In the genomic region with DNA sequence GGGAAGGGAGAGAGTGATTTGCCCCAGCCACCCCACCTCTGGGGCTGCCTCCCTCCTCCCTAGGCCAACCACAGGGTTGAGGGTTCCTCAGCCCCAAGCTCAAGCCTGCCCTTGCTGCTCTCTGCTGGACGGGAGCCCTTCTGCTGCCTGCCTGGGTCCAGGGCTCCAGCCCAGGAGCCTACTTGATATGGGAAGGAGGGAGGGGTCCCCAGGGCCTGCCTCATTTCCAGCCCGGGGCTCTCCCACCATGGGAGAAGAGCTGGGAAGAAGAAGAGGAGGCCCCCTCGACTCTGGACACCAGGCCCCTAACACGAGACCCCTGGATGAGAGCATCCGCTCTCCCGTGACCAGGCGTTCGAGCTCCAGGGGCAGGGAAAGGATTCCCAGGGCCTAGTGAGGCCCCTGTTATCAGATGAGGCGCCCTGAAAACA, we compare ENCODE assay signal across 9 cellular contexts. TPM values are rescaled to one million over a fixed set of nuclear protein-coding genes. Genes with fewer than 3 reads are reported as not detected.
A peak's percentile ranks its signal among the peaks of the same experiment; 100 is the strongest.
DNase-seq lines count a peak whose midpoint lies in the region; ATAC-seq, FAIRE-seq and TF ChIP-seq lines count a peak whose summit lies in the region.
"Had no signal": no experiment of that assay in that cellular context is flagged by ENCODE, and none has a peak within 500 bp of the region (broad histone marks: within the 10 kb centered on the region; RNA-seq: fewer than 3 reads in every experiment).

No MANE protein-coding gene starts in this region.

- POLR2A ChIA-PET in HepG2 (lab: Yijun Ruan, JAX): interaction anchor here (0.6 to 3.8 kb wide), 17 partner anchors 7 to 220 kb away, joined by 3 to 20 read pairs (median 8); a partner anchor contains a TSS

- peak overlapping the region; percentile 50 to 91 (median 69) for H3K4me3 ChIP-seq in breast epithelium
- H3K4me3 ChIP-seq in HepG2 (replicated peaks in 1 of 3; ENCODE audit: insufficient read depth in 1 of 3, low read depth in 2 of 3, low read length in 3 of 3): peak overlapping the region; percentile 57 to 76 (median 68); a peak in 5 of 6 replicates
- H3K4me3 ChIP-seq in suprapubic skin: peak overlapping the region; percentile 75

- peak overlapping the region; percentile 67 for H3K27ac Mint-ChIP-seq in T-helper 2 cell treated with Interferon-gamma antibody and Interleukin-4, amounts not matched to agents 5 μg/mL and 100 μg/mL, for 36 hours

- no peak for TF ChIP-seq RAD21 in HepG2 (CRISPR knock-in tag; IDR thresholded peaks at IDR 0.05)

- H3K4me2 ChIP-seq in HepG2 (ENCODE audit: low read depth, low read length): peak overlapping the region; percentile 90

- no peak for DNase-seq in T-helper 2 cell treated with Interferon-gamma antibody and Interleukin-4, amounts not matched to agents 5 μg/mL and 100 μg/mL, for 36 hours (ENCODE audit: low spot score)
- DNase-seq in T-helper 2 cell: no peak
- peak in 1 of 2 donors; percentile 43 for DNase-seq in breast epithelium (ENCODE audit: low spot score in 2 of 2)
- DNase-seq in HepG2 (ENCODE audit: low spot score): no peak
- DNase-seq in suprapubic skin (ENCODE audit: low spot score in 2 of 2): no peak
- DNase-seq in OCI-M2 (lab: John Stamatoyannopoulos, UW; ENCODE audit: unreplicated experiment): no peak

- BruUV-seq in HepG2 (replicated peaks; lab: Mats Ljungman, UMichigan): TSS peak; percentile 75

- 26% methylated on average over 9 of the region's 9 CpGs for WGBS in HepG2 (ENCODE audit: low lambda C conversion rate)
- 57% methylated on average over 8 of the region's 9 CpGs for WGBS in suprapubic skin

- H3K4me1 Mint-ChIP-seq in T-helper 2 cell treated with Interferon-gamma antibody and Interleukin-4, amounts not matched to agents 5 μg/mL and 100 μg/mL, for 36 hours (ENCODE audit: low read depth): peaks cover 39% of the 10 kb centered on the region

- H3K27ac ChIP-seq in breast epithelium: peak overlapping the region; percentile 93 to 98
- peak overlapping the region; percentile 5 for H3K27ac ChIP-seq in HepG2 (ENCODE audit: extremely low read length, insufficient read depth, low read length)
- peak overlapping the region; percentile 87 for H3K27ac ChIP-seq in suprapubic skin

- H2AFZ ChIP-seq in HepG2 (ENCODE audit: low read length): no peak overlapping the region

- no peak for TF ChIP-seq POLR2A in breast epithelium (IDR thresholded peaks at IDR 0.05)
- TF ChIP-seq POLR2A in HepG2 (IDR thresholded peaks at IDR 0.05; ENCODE audit: insufficient read depth in 1 of 2, low read depth in 2 of 2, low read length in 2 of 2): no peak
- no peak for TF ChIP-seq POLR2A in suprapubic skin (IDR thresholded peaks at IDR 0.05)

- no peaks in the 10 kb centered on the region for H3K79me2 ChIP-seq in HepG2 (ENCODE audit: insufficient read depth, low read length)

- peak overlapping the region; percentile 75 for H3K9ac ChIP-seq in HepG2 (ENCODE audit: insufficient read depth, low read depth, low read length)

- in situ Hi-C loops in HepG2 (cut with HindIII; ENCODE audit: extremely low pct_ligation_motif_present, low pct_unique_long_range_greater_than_20kb): no loop called here

- H3K27me3 ChIP-seq in breast epithelium: no peaks in the 10 kb centered on the region
- H3K27me3 ChIP-seq in HepG2 (ENCODE audit: control insufficient read depth in 1 of 2, insufficient read depth in 2 of 2, low read length in 2 of 2): peaks cover 0 to 14% of the 10 kb centered on the region in 2 experiments; a peak in 1 of 5 replicates
- H3K27me3 ChIP-seq in suprapubic skin: no peaks in the 10 kb centered on the region

- ATAC-seq in HepG2 (peak; percentile 8), GM21737 (IDR thresholded peaks at IDR 0.05; ENCODE audit: unreplicated experiment) (no peak), HG03095 (IDR thresholded peaks at IDR 0.05; ENCODE audit: unreplicated experiment) (no peak)

- TF ChIP-seq EP300 in HepG2 (IDR thresholded peaks at IDR 0.05; ENCODE audit: low read depth in 2 of 2, low read length in 2 of 2) (no peak), HepG2 (CRISPR knock-in tag; IDR thresholded peaks at IDR 0.05; ENCODE audit: borderline replicate concordance) (no peak), suprapubic skin (IDR thresholded peaks at IDR 0.05) (no peak)

- H4K20me1 ChIP-seq in HepG2 (ENCODE audit: insufficient read depth, low read length): no peaks in the 10 kb centered on the region; the same call in 1 of the 2 replicates

- H3K9me3 ChIP-seq in breast epithelium: no peaks in the 10 kb centered on the region
- no peaks in the 10 kb centered on the region for H3K9me3 ChIP-seq in HepG2 (ENCODE audit: low read length)
- no peaks in the 10 kb centered on the region for H3K9me3 ChIP-seq in suprapubic skin

- peak overlapping the region; percentile 85 for H3K4me3 Mint-ChIP-seq in T-helper 2 cell treated with Interferon-gamma antibody and Interleukin-4, amounts not matched to agents 5 μg/mL and 100 μg/mL, for 36 hours

- FAIRE-seq in HepG2 (lab: Jason Lieb, UNC): no peak

- H3K4me1 ChIP-seq in breast epithelium: peaks cover 28 to 41% of the 10 kb centered on the region in 2 donors
- H3K4me1 ChIP-seq in HepG2 (ENCODE audit: insufficient read depth, low read length): peaks cover 97% of the 10 kb centered on the region
- peaks cover 65% of the 10 kb centered on the region for H3K4me1 ChIP-seq in suprapubic skin

- peaks cover 2% of the 10 kb centered on the region for H3K36me3 Mint-ChIP-seq in T-helper 2 cell treated with Interferon-gamma antibody and Interleukin-4, amounts not matched to agents 5 μg/mL and 100 μg/mL, for 36 hours (ENCODE audit: low read depth)

- CTCF ChIA-PET in HepG2 (lab: Yijun Ruan, JAX; ENCODE audit: low intra/inter-chr PET ratio, low total read pairs): no interaction called here

- H3K27me3 Mint-ChIP-seq in T-helper 2 cell treated with Interferon-gamma antibody and Interleukin-4, amounts not matched to agents 5 μg/mL and 100 μg/mL, for 36 hours (ENCODE audit: low read depth): no peaks in the 10 kb centered on the region

- intact Hi-C loops in breast epithelium (cut with DNase I; ENCODE audit: low total_unique reads): no loop called here
- intact Hi-C loops in HepG2 (cut with micrococcal nuclease; ENCODE audit: unreplicated experiment): loop anchor here (5.0 kb wide), 1 partner anchor 41 kb away; a partner anchor contains a TSS

- H3K9me3 Mint-ChIP-seq in T-helper 2 cell treated with Interferon-gamma antibody and Interleukin-4, amounts not matched to agents 5 μg/mL and 100 μg/mL, for 36 hours: no peaks in the 10 kb centered on the region

- no peak for TF ChIP-seq CTCF in breast epithelium (IDR thresholded peaks at IDR 0.05)
- peak; percentile 26; the same call in 1 of the 2 replicates for TF ChIP-seq CTCF in HepG2 (CRISPR knock-in tag; IDR thresholded peaks at IDR 0.05)
- no peak for TF ChIP-seq CTCF in suprapubic skin (IDR thresholded peaks at IDR 0.05)

- H3K36me3 ChIP-seq in breast epithelium (no peaks in the 10 kb centered on the region), HepG2 (replicated peaks in 1 of 2; ENCODE audit: control insufficient read depth in 1 of 2, insufficient read depth in 2 of 2, low read length in 2 of 2) (no peaks in the 10 kb centered on the region), suprapubic skin (no peaks in the 10 kb centered on the region)

RNA-seq across cellular contexts. Expression of a gene that starts 0.7 kb away (rescaled TPM):
- 10 to 100 TPM in 2 of 3 donors, 1 to 10 TPM in 1; 9.0 to 19.8 (median 18.4) TPM for total RNA-seq in breast epithelium
- 0.42 and 0.69 TPM in 2 replicates for total RNA-seq in HepG2 (2016; rRNA removed; fragmentation: Illumina TruSeq; extraction: Trizol)
- 0.20 TPM in 1 of 2 replicates, not detected in the other for total RNA-seq in HepG2 (2016; cell fraction: cytosol; rRNA removed; fragmentation: Illumina TruSeq; extraction: Trizol; ENCODE audit: low read depth)
- total RNA-seq in HepG2 (2016; cell fraction: insoluble cytoplasmic fraction; rRNA removed; fragmentation: Illumina TruSeq; extraction: Trizol): 0.18 and 0.41 TPM in 2 replicates
- total RNA-seq in HepG2 (2016; cell fraction: membrane; rRNA removed; fragmentation: Illumina TruSeq; extraction: Trizol): 0.41 and 0.56 TPM in 2 replicates
- total RNA-seq in HepG2 (2016; cell fraction: nucleus; rRNA removed; fragmentation: Illumina TruSeq; extraction: Trizol): 0.50 and 0.63 TPM in 2 replicates
- polyA plus RNA-seq in HepG2 (2011; rRNA removed): 5.6 and 10.9 TPM in 2 replicates
- polyA plus RNA-seq in HepG2 (2011; cell fraction: cytosol; rRNA removed): 5.4 and 6.9 TPM in 2 replicates
- polyA plus RNA-seq in HepG2 (2011; cell fraction: nucleus; rRNA removed): 29.9 and 34.7 TPM in 2 replicates
- 2.2 and 2.9 TPM in 2 replicates for polyA plus RNA-seq in HepG2 (2012)
- polyA plus RNA-seq in HepG2 (2016; cell fraction: cytosol; fragmentation: Illumina TruSeq; extraction: Trizol; ENCODE audit: low read depth): 0.05 and 0.19 TPM in 2 replicates
- polyA plus RNA-seq in HepG2 (2016; cell fraction: insoluble cytoplasmic fraction; fragmentation: Illumina TruSeq; extraction: Trizol; ENCODE audit: low read depth): 0.27 and 0.41 TPM in 2 replicates
- 0.14 and 0.18 TPM in 2 replicates for polyA plus RNA-seq in HepG2 (2016; cell fraction: membrane; fragmentation: Illumina TruSeq; extraction: Trizol; ENCODE audit: low read depth)
- polyA plus RNA-seq in HepG2 (2016; cell fraction: nucleus; fragmentation: Illumina TruSeq; extraction: Trizol; ENCODE audit: insufficient read depth, low read depth): 0.77 and 1.00 TPM in 2 replicates
- 20.1 and 31.6 TPM in 2 replicates for polyA minus RNA-seq in HepG2 (2011; rRNA and poly(A)+ RNA removed; ENCODE audit: low replicate concordance)
- 4.4 and 5.7 TPM in 2 replicates for polyA minus RNA-seq in HepG2 (2011; cell fraction: cytosol; rRNA and poly(A)+ RNA removed)
- 7.1 and 7.5 TPM in 2 replicates for polyA minus RNA-seq in HepG2 (2011; cell fraction: nucleus; rRNA and poly(A)+ RNA removed)
- total RNA-seq in suprapubic skin: 10 to 100 TPM; 59.1 to 93.3 (median 61.4) TPM
- total RNA-seq: A172 had no signal

RNA-seq across cellular contexts. Expression of a gene that starts 21.3 kb away (rescaled TPM):
- total RNA-seq in breast epithelium: 1 to 10 TPM; 3.4 to 6.7 (median 5.6) TPM
- 4.2 and 4.4 TPM in 2 replicates for total RNA-seq in HepG2 (2016; rRNA removed; fragmentation: Illumina TruSeq; extraction: Trizol)
- total RNA-seq in HepG2 (2016; cell fraction: cytosol; rRNA removed; fragmentation: Illumina TruSeq; extraction: Trizol; ENCODE audit: low read depth): 1.8 TPM in 2 replicates
- total RNA-seq in HepG2 (2016; cell fraction: insoluble cytoplasmic fraction; rRNA removed; fragmentation: Illumina TruSeq; extraction: Trizol): 4.1 and 4.5 TPM in 2 replicates
- 3.8 and 4.0 TPM in 2 replicates for total RNA-seq in HepG2 (2016; cell fraction: membrane; rRNA removed; fragmentation: Illumina TruSeq; extraction: Trizol)
- 3.8 and 3.9 TPM in 2 replicates for total RNA-seq in HepG2 (2016; cell fraction: nucleus; rRNA removed; fragmentation: Illumina TruSeq; extraction: Trizol)
- 3.9 and 5.1 TPM in 2 replicates for polyA plus RNA-seq in HepG2 (2011; rRNA removed)
- polyA plus RNA-seq in HepG2 (2011; cell fraction: cytosol; rRNA removed): 4.8 TPM in 2 replicates
- 6.2 and 6.9 TPM in 2 replicates for polyA plus RNA-seq in HepG2 (2011; cell fraction: nucleus; rRNA removed)
- 6.6 and 10.2 TPM in 2 replicates for polyA plus RNA-seq in HepG2 (2012)
- 2.1 and 2.2 TPM in 2 replicates for polyA plus RNA-seq in HepG2 (2016; cell fraction: cytosol; fragmentation: Illumina TruSeq; extraction: Trizol; ENCODE audit: low read depth)
- 8.6 and 11.0 TPM in 2 replicates for polyA plus RNA-seq in HepG2 (2016; cell fraction: insoluble cytoplasmic fraction; fragmentation: Illumina TruSeq; extraction: Trizol; ENCODE audit: low read depth)
- polyA plus RNA-seq in HepG2 (2016; cell fraction: membrane; fragmentation: Illumina TruSeq; extraction: Trizol; ENCODE audit: low read depth): 4.0 and 4.8 TPM in 2 replicates
- 7.7 and 8.7 TPM in 2 replicates for polyA plus RNA-seq in HepG2 (2016; cell fraction: nucleus; fragmentation: Illumina TruSeq; extraction: Trizol; ENCODE audit: insufficient read depth, low read depth)
- polyA minus RNA-seq in HepG2 (2011; rRNA and poly(A)+ RNA removed; ENCODE audit: low replicate concordance): 9.1 and 17.2 TPM in 2 replicates
- polyA minus RNA-seq in HepG2 (2011; cell fraction: cytosol; rRNA and poly(A)+ RNA removed): 4.5 and 4.6 TPM in 2 replicates
- 7.9 and 8.1 TPM in 2 replicates for polyA minus RNA-seq in HepG2 (2011; cell fraction: nucleus; rRNA and poly(A)+ RNA removed)
- total RNA-seq in suprapubic skin: 10 to 100 TPM in 2 of 4 donors, 1 to 10 TPM in 2; 7.5 to 15.5 (median 10.5) TPM

RNA-seq across cellular contexts. Expression of a gene that starts 41.5 kb away (rescaled TPM):
- total RNA-seq in breast epithelium (10 to 100 TPM; 23.5 to 28.4 (median 24.6) TPM), HepG2 (2016; rRNA removed; fragmentation: Illumina TruSeq; extraction: Trizol) (27.5 and 28.3 TPM in 2 replicates), suprapubic skin (10 to 100 TPM; 25.3 to 37.7 (median 31.3) TPM)
- total RNA-seq in HepG2 (2016; cell fraction: cytosol; rRNA removed; fragmentation: Illumina TruSeq; extraction: Trizol; ENCODE audit: low read depth): 3.8 and 5.6 TPM in 2 replicates
- total RNA-seq in HepG2 (2016; cell fraction: insoluble cytoplasmic fraction; rRNA removed; fragmentation: Illumina TruSeq; extraction: Trizol): 24.3 and 26.6 TPM in 2 replicates
- total RNA-seq in HepG2 (2016; cell fraction: membrane; rRNA removed; fragmentation: Illumina TruSeq; extraction: Trizol): 15.3 and 15.8 TPM in 2 replicates
- total RNA-seq in HepG2 (2016; cell fraction: nucleus; rRNA removed; fragmentation: Illumina TruSeq; extraction: Trizol): 16.1 TPM in 2 replicates
- 32.6 and 35.2 TPM in 2 replicates for polyA plus RNA-seq in HepG2 (2011; rRNA removed)
- polyA plus RNA-seq in HepG2 (2011; cell fraction: cytosol; rRNA removed): 26.2 and 29.9 TPM in 2 replicates
- polyA plus RNA-seq in HepG2 (2011; cell fraction: nucleus; rRNA removed): 26.6 and 29.2 TPM in 2 replicates
- 15.9 and 21.3 TPM in 2 replicates for polyA plus RNA-seq in HepG2 (2012)
- 2.8 and 2.9 TPM in 2 replicates for polyA plus RNA-seq in HepG2 (2016; cell fraction: cytosol; fragmentation: Illumina TruSeq; extraction: Trizol; ENCODE audit: low read depth)
- 23.4 and 28.3 TPM in 2 replicates for polyA plus RNA-seq in HepG2 (2016; cell fraction: insoluble cytoplasmic fraction; fragmentation: Illumina TruSeq; extraction: Trizol; ENCODE audit: low read depth)
- polyA plus RNA-seq in HepG2 (2016; cell fraction: membrane; fragmentation: Illumina TruSeq; extraction: Trizol; ENCODE audit: low read depth): 9.8 and 10.2 TPM in 2 replicates
- 26.8 and 29.5 TPM in 2 replicates for polyA plus RNA-seq in HepG2 (2016; cell fraction: nucleus; fragmentation: Illumina TruSeq; extraction: Trizol; ENCODE audit: insufficient read depth, low read depth)
- 25.3 and 27.5 TPM in 2 replicates for polyA minus RNA-seq in HepG2 (2011; rRNA and poly(A)+ RNA removed; ENCODE audit: low replicate concordance)
- 11.1 and 12.5 TPM in 2 replicates for polyA minus RNA-seq in HepG2 (2011; cell fraction: cytosol; rRNA and poly(A)+ RNA removed)
- 9.7 and 12.8 TPM in 2 replicates for polyA minus RNA-seq in HepG2 (2011; cell fraction: nucleus; rRNA and poly(A)+ RNA removed)

RNA-seq across cellular contexts. Expression of a gene that starts 41.7 kb away (rescaled TPM):
- 100 to 1,000 TPM; 190 to 268 (median 222) TPM for total RNA-seq in breast epithelium
- total RNA-seq in HepG2 (2016; rRNA removed; fragmentation: Illumina TruSeq; extraction: Trizol): 428 and 565 TPM in 2 replicates
- 145 and 147 TPM in 2 replicates for total RNA-seq in HepG2 (2016; cell fraction: cytosol; rRNA removed; fragmentation: Illumina TruSeq; extraction: Trizol; ENCODE audit: low read depth)
- total RNA-seq in HepG2 (2016; cell fraction: insoluble cytoplasmic fraction; rRNA removed; fragmentation: Illumina TruSeq; extraction: Trizol): 423 and 597 TPM in 2 replicates
- total RNA-seq in HepG2 (2016; cell fraction: membrane; rRNA removed; fragmentation: Illumina TruSeq; extraction: Trizol): 127 and 132 TPM in 2 replicates
- total RNA-seq in HepG2 (2016; cell fraction: nucleus; rRNA removed; fragmentation: Illumina TruSeq; extraction: Trizol): 130 and 138 TPM in 2 replicates
- 151 and 158 TPM in 2 replicates for polyA plus RNA-seq in HepG2 (2011; rRNA removed)
- 234 and 269 TPM in 2 replicates for polyA plus RNA-seq in HepG2 (2011; cell fraction: cytosol; rRNA removed)
- 56.2 and 75.0 TPM in 2 replicates for polyA plus RNA-seq in HepG2 (2011; cell fraction: nucleus; rRNA removed)
- 326 and 491 TPM in 2 replicates for polyA plus RNA-seq in HepG2 (2012)
- 154 and 165 TPM in 2 replicates for polyA plus RNA-seq in HepG2 (2016; cell fraction: cytosol; fragmentation: Illumina TruSeq; extraction: Trizol; ENCODE audit: low read depth)
- 570 and 628 TPM in 2 replicates for polyA plus RNA-seq in HepG2 (2016; cell fraction: insoluble cytoplasmic fraction; fragmentation: Illumina TruSeq; extraction: Trizol; ENCODE audit: low read depth)
- 119 and 124 TPM in 2 replicates for polyA plus RNA-seq in HepG2 (2016; cell fraction: membrane; fragmentation: Illumina TruSeq; extraction: Trizol; ENCODE audit: low read depth)
- 239 and 245 TPM in 2 replicates for polyA plus RNA-seq in HepG2 (2016; cell fraction: nucleus; fragmentation: Illumina TruSeq; extraction: Trizol; ENCODE audit: insufficient read depth, low read depth)
- polyA minus RNA-seq in HepG2 (2011; rRNA and poly(A)+ RNA removed; ENCODE audit: low replicate concordance): 144 and 283 TPM in 2 replicates
- polyA minus RNA-seq in HepG2 (2011; cell fraction: cytosol; rRNA and poly(A)+ RNA removed): 85.5 and 89.1 TPM in 2 replicates
- polyA minus RNA-seq in HepG2 (2011; cell fraction: nucleus; rRNA and poly(A)+ RNA removed): 33.7 and 56.1 TPM in 2 replicates
- total RNA-seq in suprapubic skin: 100 to 1,000 TPM; 167 to 312 (median 272) TPM

RNA-seq across cellular contexts. Expression of a gene that starts 43.1 kb away (rescaled TPM):
- total RNA-seq in breast epithelium (100 to 1,000 TPM in 1 of 3 donors, 10 to 100 TPM in 2; 79.6 to 106 (median 91.4) TPM), HepG2 (2016; rRNA removed; fragmentation: Illumina TruSeq; extraction: Trizol) (31.4 and 48.6 TPM in 2 replicates), suprapubic skin (10 to 100 TPM; 58.6 to 86.7 (median 69.6) TPM)
- 21.9 and 22.5 TPM in 2 replicates for total RNA-seq in HepG2 (2016; cell fraction: cytosol; rRNA removed; fragmentation: Illumina TruSeq; extraction: Trizol; ENCODE audit: low read depth)
- total RNA-seq in HepG2 (2016; cell fraction: insoluble cytoplasmic fraction; rRNA removed; fragmentation: Illumina TruSeq; extraction: Trizol): 34.5 and 55.6 TPM in 2 replicates
- 26.2 and 30.0 TPM in 2 replicates for total RNA-seq in HepG2 (2016; cell fraction: membrane; rRNA removed; fragmentation: Illumina TruSeq; extraction: Trizol)
- total RNA-seq in HepG2 (2016; cell fraction: nucleus; rRNA removed; fragmentation: Illumina TruSeq; extraction: Trizol): 41.8 and 49.7 TPM in 2 replicates
- polyA plus RNA-seq in HepG2 (2011; rRNA removed): 42.8 and 42.9 TPM in 2 replicates
- 24.5 and 47.2 TPM in 2 replicates for polyA plus RNA-seq in HepG2 (2011; cell fraction: cytosol; rRNA removed)
- polyA plus RNA-seq in HepG2 (2011; cell fraction: nucleus; rRNA removed): 143 and 153 TPM in 2 replicates
- 22.5 and 24.0 TPM in 2 replicates for polyA plus RNA-seq in HepG2 (2012)
- polyA plus RNA-seq in HepG2 (2016; cell fraction: cytosol; fragmentation: Illumina TruSeq; extraction: Trizol; ENCODE audit: low read depth): 20.3 and 23.1 TPM in 2 replicates
- polyA plus RNA-seq in HepG2 (2016; cell fraction: insoluble cytoplasmic fraction; fragmentation: Illumina TruSeq; extraction: Trizol; ENCODE audit: low read depth): 30.7 and 32.5 TPM in 2 replicates
- polyA plus RNA-seq in HepG2 (2016; cell fraction: membrane; fragmentation: Illumina TruSeq; extraction: Trizol; ENCODE audit: low read depth): 20.1 and 23.2 TPM in 2 replicates
- polyA plus RNA-seq in HepG2 (2016; cell fraction: nucleus; fragmentation: Illumina TruSeq; extraction: Trizol; ENCODE audit: insufficient read depth, low read depth): 95.9 and 100 TPM in 2 replicates
- 14.0 and 27.7 TPM in 2 replicates for polyA minus RNA-seq in HepG2 (2011; rRNA and poly(A)+ RNA removed; ENCODE audit: low replicate concordance)
- 5.2 and 5.9 TPM in 2 replicates for polyA minus RNA-seq in HepG2 (2011; cell fraction: cytosol; rRNA and poly(A)+ RNA removed)
- 21.5 and 23.6 TPM in 2 replicates for polyA minus RNA-seq in HepG2 (2011; cell fraction: nucleus; rRNA and poly(A)+ RNA removed)

Comparison
In these comparisons a context has a peak if more than half of its experiments do, and no peak if none do; other contexts are left out.
1. H3K27ac ChIP-seq: peak in every context shown above with its lines; median percentile 96 in breast epithelium; 87 in suprapubic skin; 5 in HepG2.
2. RNA of a gene that starts 0.7 kb away (total RNA-seq): 59.1 to 93.3 TPM in suprapubic skin and 9.0 to 19.8 TPM in breast epithelium; 0.18 to 0.69 TPM in HepG2; every median in the first group is over 4 times any median in the second.
3. Peak in every context shown above with its lines, with median percentiles within 50 percentile points of each other: H3K4me3 ChIP-seq.